Comparison of ENCODE assay signal across 21 cellular contexts in genomic region chr11:133146697-133147306, GRCh38.
"Had no signal": no experiment of that assay in that cellular context is flagged by ENCODE, and none has a peak within 500 bp of the region (broad histone marks: within the 10 kb centered on the region; RNA-seq: fewer than 3 reads in every experiment).

No MANE protein-coding gene starts in this region.

- DNase-seq: activated CD4-positive, alpha-beta T cell treated with anti-CD3 and anti-CD28 coated beads for 1 hour; activated CD4-positive, alpha-beta T cell treated with anti-CD3 and anti-CD28 coated beads for 4 hours; activated CD4-positive, alpha-beta T cell treated with anti-CD3 and anti-CD28 coated beads, Interleukin-2, amount 10 ng/mL, durations not matched to agents 7 days and 5 days; activated CD4-positive, alpha-beta T cell treated with anti-CD3 and anti-CD28 coated beads, Interleukin-2, amount 50 U/mL, for 48 hours; activated CD8-positive, alpha-beta memory T cell treated with anti-CD3 and anti-CD28 coated beads for 24 hours; activated CD8-positive, alpha-beta T cell treated with anti-CD3 and anti-CD28 coated beads for 36 hours; activated effector memory CD4-positive, alpha-beta T cell treated with Interleukin-2 at 50 U/mL for 16 hours; activated gamma-delta T cell treated with Interleukin-2 at 50 U/mL for 16 hours; activated naive CD4-positive, alpha-beta T cell treated with anti-CD3 and anti-CD28 coated beads, Interleukin-2, amount 50 U/mL, for 16 hours; activated naive CD4-positive, alpha-beta T cell treated with Interleukin-2 at 50 U/mL for 16 hours; activated T-cell treated with anti-CD3 and anti-CD28 coated beads, Interleukin-2, amount 50 U/mL, for 4 hours; amniotic stem cell; brain microvascular endothelial cell; effector CD8-positive, alpha-beta T cell; foreskin fibroblast; T-helper 1 cell; T-helper 17 cell had no signal

- ATAC-seq: activated CD8-positive, alpha-beta T cell treated with anti-CD3 and anti-CD28 coated beads for 36 hours; activated T-cell treated with anti-CD3 and anti-CD28 coated beads, Interleukin-2, amount 50 U/mL, for 4 hours; activated T-helper 17 cell treated with anti-CD3 and anti-CD28 coated beads, Interleukin-2, amount 50 U/mL, for 72 hours; esophagus mucosa; T-helper 17 cell had no signal

- H3K4me3 Mint-ChIP-seq: activated CD4-positive, alpha-beta T cell treated with anti-CD3 and anti-CD28 coated beads, Interleukin-2, amount 10 ng/mL, durations not matched to agents 7 days and 5 days; activated CD8-positive, alpha-beta T cell treated with anti-CD3 and anti-CD28 coated beads for 36 hours; activated naive CD8-positive, alpha-beta T cell; activated T-cell treated with anti-CD3 and anti-CD28 coated beads, Interleukin-2, amount 50 U/mL, for 4 hours; activated T-helper 17 cell treated with anti-CD3 and anti-CD28 coated beads, Interleukin-2, amount 50 U/mL, for 72 hours; T-helper 17 cell; T-helper 2 cell treated with Interferon-gamma antibody and Interleukin-4, amounts not matched to agents 5 μg/mL and 100 μg/mL, for 36 hours had no signal

- H3K27ac Mint-ChIP-seq: activated CD4-positive, alpha-beta T cell treated with anti-CD3 and anti-CD28 coated beads, Interleukin-2, amount 10 ng/mL, durations not matched to agents 7 days and 5 days; activated CD8-positive, alpha-beta T cell treated with anti-CD3 and anti-CD28 coated beads for 36 hours; activated naive CD8-positive, alpha-beta T cell; activated T-helper 17 cell treated with anti-CD3 and anti-CD28 coated beads, Interleukin-2, amount 50 U/mL, for 72 hours; T-helper 17 cell; T-helper 2 cell treated with Interferon-gamma antibody and Interleukin-4, amounts not matched to agents 5 μg/mL and 100 μg/mL, for 36 hours had no signal

- H3K27ac ChIP-seq: brain microvascular endothelial cell had no signal

- H3K27me3 Mint-ChIP-seq: activated CD4-positive, alpha-beta T cell treated with anti-CD3 and anti-CD28 coated beads, Interleukin-2, amount 10 ng/mL, durations not matched to agents 7 days and 5 days; activated CD8-positive, alpha-beta T cell treated with anti-CD3 and anti-CD28 coated beads for 36 hours; T-helper 17 cell had no signal

- H3K36me3 ChIP-seq: brain microvascular endothelial cell had no signal

- H3K36me3 Mint-ChIP-seq: activated naive CD8-positive, alpha-beta T cell had no signal

- H3K27me3 ChIP-seq: brain microvascular endothelial cell had no signal

- H3K4me1 Mint-ChIP-seq: activated CD4-positive, alpha-beta T cell treated with anti-CD3 and anti-CD28 coated beads, Interleukin-2, amount 10 ng/mL, durations not matched to agents 7 days and 5 days; activated T-helper 17 cell treated with anti-CD3 and anti-CD28 coated beads, Interleukin-2, amount 50 U/mL, for 72 hours; T-helper 17 cell had no signal

- H3K9me3 Mint-ChIP-seq: activated CD4-positive, alpha-beta T cell treated with anti-CD3 and anti-CD28 coated beads, Interleukin-2, amount 10 ng/mL, durations not matched to agents 7 days and 5 days; activated CD8-positive, alpha-beta T cell treated with anti-CD3 and anti-CD28 coated beads for 36 hours; activated T-helper 17 cell treated with anti-CD3 and anti-CD28 coated beads, Interleukin-2, amount 50 U/mL, for 72 hours; T-helper 2 cell treated with Interferon-gamma antibody and Interleukin-4, amounts not matched to agents 5 μg/mL and 100 μg/mL, for 36 hours had no signal
